Comparison of ENCODE assay signal across 8 cellular contexts in genomic region chrX:48575642-48576041, GRCh38. TPM values are rescaled to one million over a fixed set of nuclear protein-coding genes. Genes with fewer than 3 reads are reported as not detected.
DNase-seq lines count a peak whose midpoint lies in the region; ATAC-seq and TF ChIP-seq lines count a peak whose summit lies in the region.

No MANE protein-coding gene starts in this region.

- DNase-seq in GM12865 (ENCODE audit: low read depth) (no peak), SJCRH30 (no peak), esophagus muscularis mucosa (ENCODE audit: extremely low spot score) (no peak), psoas muscle (no peak), NCI-H187 (lab: John Stamatoyannopoulos, UW) (no peak), NCI-H2227 treated with DMSO at 0.1 percent for 48 hours (lab: John Stamatoyannopoulos, UW) (no peak), putamen (ENCODE audit: low spot score) (no peak)

- H3K27me3 ChIP-seq in SJCRH30 (no peaks in the 10 kb centered on the region), esophagus muscularis mucosa (no peaks in the 10 kb centered on the region), psoas muscle (ENCODE audit: insufficient read depth in 3 of 3, low read length in 2 of 3) (no peaks in the 10 kb centered on the region)

- intact Hi-C loops in esophagus muscularis mucosa (cut with DNase I) (no loop called here), psoas muscle (cut with DNase I) (no loop called here)

- H3K27ac ChIP-seq in SJCRH30 (no peak overlapping the region; the same call in 1 of the 2 replicates), esophagus muscularis mucosa (replicated peaks in 1 of 4) (peak overlapping the region; percentile 97 to 99 (median 98)), psoas muscle (peak overlapping the region; percentile 94)

- no peak for TF ChIP-seq EP300 in esophagus muscularis mucosa (IDR thresholded peaks at IDR 0.05)

- no peaks in the 10 kb centered on the region for H3K9me3 ChIP-seq in SJCRH30 (replicated peaks)
- H3K9me3 ChIP-seq in esophagus muscularis mucosa = no peaks in the 10 kb centered on the region
- no peaks in the 10 kb centered on the region for H3K9me3 ChIP-seq in psoas muscle

- TF ChIP-seq CTCF in GM12865 (IDR thresholded peaks at IDR 0.05; ENCODE audit: insufficient read depth, low read depth, low read length, missing control alignments) (no peak), esophagus muscularis mucosa (IDR thresholded peaks at IDR 0.05) (no peak), psoas muscle (IDR thresholded peaks at IDR 0.05) (no peak)

- WGBS in esophagus muscularis mucosa = 75% methylated on average over 3 of the region's 13 CpGs
- 75 to 85% (median 80%) methylated on average over 10 to 13 of the region's 13 CpGs for WGBS in psoas muscle, 3 donors

- TF ChIP-seq POLR2A in esophagus muscularis mucosa (IDR thresholded peaks at IDR 0.05; ENCODE audit: low read depth) = no peak

- H3K36me3 ChIP-seq in SJCRH30 (peaks cover 49% of the 10 kb centered on the region), esophagus muscularis mucosa (peaks cover 18 to 47% (median 39%) of the 10 kb centered on the region in 4 donors), psoas muscle (ENCODE audit: insufficient read depth in 1 of 2, low read depth in 1 of 2) (peaks cover 10 to 48% of the 10 kb centered on the region in 2 donors)

- peak overlapping the region; percentile 79 for H3K4me3 ChIP-seq in GM12865 (ENCODE audit: low read depth, low read length)
- H3K4me3 ChIP-seq in SJCRH30 = peak overlapping the region; percentile 99
- peak overlapping the region; percentile 73 to 79 (median 76) for H3K4me3 ChIP-seq in esophagus muscularis mucosa
- peak overlapping the region; percentile 78 for H3K4me3 ChIP-seq in psoas muscle

- H3K4me1 ChIP-seq in SJCRH30 (peaks cover 14% of the 10 kb centered on the region), esophagus muscularis mucosa (peaks cover 16 to 24% (median 18%) of the 10 kb centered on the region in 4 donors), psoas muscle (peaks cover 8% of the 10 kb centered on the region)

- ATAC-seq in psoas muscle = no peak
- no peak for ATAC-seq in HG03457 (IDR thresholded peaks at IDR 0.05; ENCODE audit: unreplicated experiment)

RNA-seq across cellular contexts. Expression of gene RBM3, which starts 1.4 kb away (rescaled TPM):
- total RNA-seq in SJCRH30 (2014; rRNA removed; shearing (Covaris generic)) = 117 and 135 TPM in 2 replicates
- 100 to 1,000 TPM in 3 of 4 donors, 10 to 100 TPM in 1; 94.0 to 204 (median 156) TPM for total RNA-seq in esophagus muscularis mucosa
- total RNA-seq in psoas muscle = 100 to 1,000 TPM in 2 of 4 donors, 10 to 100 TPM in 2; 15.9 to 206 (median 83.2) TPM
- 100 to 1,000 TPM in 1 of 3 donors, 10 to 100 TPM in 2; 26.4 to 137 (median 68.9) TPM for polyA plus RNA-seq in psoas muscle

RNA-seq across cellular contexts. Expression of gene WDR13, which starts 21.6 kb away (rescaled TPM):
- 19.9 and 23.6 TPM in 2 replicates for total RNA-seq in SJCRH30 (2014; rRNA removed; shearing (Covaris generic))
- total RNA-seq in esophagus muscularis mucosa = 100 to 1,000 TPM; 123 to 166 (median 152) TPM
- total RNA-seq in psoas muscle = 100 to 1,000 TPM; 103 to 155 (median 116) TPM
- polyA plus RNA-seq in psoas muscle = 100 to 1,000 TPM; 112 to 171 (median 132) TPM

RNA-seq across cellular contexts. Expression of gene TBC1D25, which starts 36.1 kb away (rescaled TPM):
- 4.3 and 4.6 TPM in 2 replicates for total RNA-seq in SJCRH30 (2014; rRNA removed; shearing (Covaris generic))
- total RNA-seq in esophagus muscularis mucosa = 10 to 100 TPM; 10.3 to 22.4 (median 16.4) TPM
- 10 to 100 TPM; 10.5 to 18.4 (median 16.9) TPM for total RNA-seq in psoas muscle
- 10 to 100 TPM in 1 of 3 donors, 1 to 10 TPM in 2; 9.3 to 12.1 (median 9.4) TPM for polyA plus RNA-seq in psoas muscle

RNA-seq across cellular contexts. Expression of gene EBP, which starts 54.0 kb away (rescaled TPM):
- 61.7 and 71.9 TPM in 2 replicates for total RNA-seq in SJCRH30 (2014; rRNA removed; shearing (Covaris generic))
- total RNA-seq in esophagus muscularis mucosa = 10 to 100 TPM; 15.7 to 20.7 (median 17.4) TPM
- 1 to 10 TPM; 3.8 to 8.1 (median 6.4) TPM for total RNA-seq in psoas muscle
- 10 to 100 TPM in 1 of 3 donors, 1 to 10 TPM in 2; 8.7 to 11.9 (median 9.7) TPM for polyA plus RNA-seq in psoas muscle
